In genomic region chr1:16440480-16441311, GRCh38 we compare ENCODE assay signal across 1 cellular context.
TF ChIP-seq lines count a peak whose summit lies in the region.

Gene NECAP2, plus strand, starts transcription at chr1:16440724. Its CDS starts 38 bp downstream, at chr1:16440762.

TF ChIP-seq in HEK293, 187 proteins besides CTCF, POLR2A, EP300 and RAD21 (continued from another document and continues in another):
- TF ChIP-seq ZNF488 (tag by site-specific recombination; IDR thresholded peaks at IDR 0.05): no peak
- peak; percentile 45 for TF ChIP-seq ZBTB26 (tag by site-specific recombination; optimal IDR thresholded peaks at IDR 0.05)
- TF ChIP-seq ZNF404 (tag by site-specific recombination; IDR thresholded peaks at IDR 0.05): no peak
- peak; percentile 88 for TF ChIP-seq ZNF692 (tag by site-specific recombination; IDR thresholded peaks at IDR 0.05)
- TF ChIP-seq MEIS1 (CRISPR knock-in tag; IDR thresholded peaks at IDR 0.05; ENCODE audit: borderline replicate concordance): no peak
- peak; percentile 75 for TF ChIP-seq SP2 (tag by site-specific recombination; IDR thresholded peaks at IDR 0.05)
- no peak for TF ChIP-seq WT1 (tag by site-specific recombination; IDR thresholded peaks at IDR 0.05)
- TF ChIP-seq IKZF3 (tag by site-specific recombination; IDR thresholded peaks at IDR 0.05): no peak; the same call in 1 of the 2 replicates
- TF ChIP-seq ZNF350 (tag by site-specific recombination; IDR thresholded peaks at IDR 0.05): no peak
- peak; percentile 90 for TF ChIP-seq ZNF639 (tag by site-specific recombination; IDR thresholded peaks at IDR 0.05)
- TF ChIP-seq ZBTB1 (tag by site-specific recombination; IDR thresholded peaks at IDR 0.05): no peak
- TF ChIP-seq KLF17 (tag by site-specific recombination; IDR thresholded peaks at IDR 0.05): peak; percentile 96
- TF ChIP-seq ZNF623 (tag by site-specific recombination; IDR thresholded peaks at IDR 0.05): no peak; the same call in 1 of the 2 replicates
- TF ChIP-seq ZBTB10 (tag by site-specific recombination; IDR thresholded peaks at IDR 0.05): 0 out of 2 replicates have a peak, but pooled peaks have one; percentile 24
- TF ChIP-seq ZNF138 (tag by site-specific recombination; IDR thresholded peaks at IDR 0.05; ENCODE audit: borderline replicate concordance): no peak
- TF ChIP-seq ZNF629 (tag by site-specific recombination; IDR thresholded peaks at IDR 0.05): peak; percentile 91
- no peak for TF ChIP-seq ZFP41 (tag by site-specific recombination; IDR thresholded peaks at IDR 0.05; ENCODE audit: borderline replicate concordance)
- 0 out of 2 replicates have a peak, but pooled peaks have one; percentile 42 for TF ChIP-seq MYNN (tag by site-specific recombination; IDR thresholded peaks at IDR 0.05; ENCODE audit: borderline replicate concordance)
- no peak for TF ChIP-seq GLI2 (tag by site-specific recombination; IDR thresholded peaks at IDR 0.05; ENCODE audit: borderline replicate concordance, low read depth)
- peak; percentile 89 for TF ChIP-seq ZBTB6 (tag by site-specific recombination; IDR thresholded peaks at IDR 0.05)
- TF ChIP-seq ZNF785 (tag by site-specific recombination; IDR thresholded peaks at IDR 0.05): 0 out of 2 replicates have a peak, but pooled peaks have one; percentile 81
- TF ChIP-seq ZNF654 (tag by site-specific recombination; IDR thresholded peaks at IDR 0.05; ENCODE audit: low read depth): no peak
- TF ChIP-seq KLF10 (tag by site-specific recombination; IDR thresholded peaks at IDR 0.05): peak; percentile 92
- TF ChIP-seq SCRT2 (tag by site-specific recombination; IDR thresholded peaks at IDR 0.05): no peak; the same call in none of the 2 replicates
- peak; percentile 80; the same call in 1 of the 2 replicates for TF ChIP-seq INSM2 (tag by site-specific recombination; IDR thresholded peaks at IDR 0.05)
- no peak for TF ChIP-seq PATZ1 (tag by site-specific recombination; IDR thresholded peaks at IDR 0.05)
- no peak for TF ChIP-seq ZNF112 (tag by site-specific recombination; IDR thresholded peaks at IDR 0.05)
- TF ChIP-seq GLI4 (tag by site-specific recombination; IDR thresholded peaks at IDR 0.05): no peak
- peak; percentile 72 for TF ChIP-seq ZBTB21 (tag by site-specific recombination; IDR thresholded peaks at IDR 0.05)
- TF ChIP-seq ZNF341 (tag by site-specific recombination; IDR thresholded peaks at IDR 0.05; ENCODE audit: low read depth): no peak
- TF ChIP-seq ZNF132 (tag by site-specific recombination; IDR thresholded peaks at IDR 0.05; ENCODE audit: borderline replicate concordance): no peak
- no peak for TF ChIP-seq ZNF175 (tag by site-specific recombination; IDR thresholded peaks at IDR 0.05)
- TF ChIP-seq ZNF146 (tag by site-specific recombination; IDR thresholded peaks at IDR 0.05): peak; percentile 4
- 0 out of 2 replicates have a peak, but pooled peaks have one; percentile 22 for TF ChIP-seq GFI1B (tag by site-specific recombination; IDR thresholded peaks at IDR 0.05)
- no peak for TF ChIP-seq FEZF1 (tag by site-specific recombination; IDR thresholded peaks at IDR 0.05)
- TF ChIP-seq OVOL3 (tag by site-specific recombination; IDR thresholded peaks at IDR 0.05): 0 out of 2 replicates have a peak, but pooled peaks have one; percentile 55
- peak; percentile 56; the same call in 1 of the 2 replicates for TF ChIP-seq ZNF76 (tag by site-specific recombination; IDR thresholded peaks at IDR 0.05; ENCODE audit: borderline replicate concordance, low read depth)
- TF ChIP-seq ZNF544 (tag by site-specific recombination; IDR thresholded peaks at IDR 0.05): no peak
- no peak for TF ChIP-seq ZBTB49 (tag by site-specific recombination; IDR thresholded peaks at IDR 0.05; ENCODE audit: low read depth)
- TF ChIP-seq ZBTB7A (tag by site-specific recombination; IDR thresholded peaks at IDR 0.05; ENCODE audit: low read depth): peak; percentile 83
- TF ChIP-seq OSR2 (tag by site-specific recombination; IDR thresholded peaks at IDR 0.05): 0 out of 2 replicates have a peak, but pooled peaks have one; percentile 11
- TF ChIP-seq ZNF398 (tag by site-specific recombination; IDR thresholded peaks at IDR 0.05): no peak
